In genomic region chr10:77497748-77498147, GRCh38 we compare ENCODE assay signal across 21 cellular contexts.
DNase-seq lines count a peak whose midpoint lies in the region; ATAC-seq and TF ChIP-seq lines count a peak whose summit lies in the region.
"Had no signal": no experiment of that assay in that cellular context is flagged by ENCODE, and none has a peak within 500 bp of the region (broad histone marks: within the 10 kb centered on the region; RNA-seq: fewer than 3 reads in every experiment).

No MANE protein-coding gene starts in this region.

- peaks cover 7% of the 10 kb centered on the region for H3K4me1 Mint-ChIP-seq in activated CD8-positive, alpha-beta memory T cell treated with anti-CD3 and anti-CD28 coated beads, Interleukin-2, amount 10 ng/mL, durations not matched to agents 7 days and 5 days
- H3K4me1 Mint-ChIP-seq: CD14-positive monocyte, T-helper 17 cell had no signal

- DNase-seq in SK-N-SH = no peak
- DNase-seq in astrocyte of the hippocampus (ENCODE audit: low read depth, low spot score) = peak; percentile 79
- peak in 1 of 2 donors; percentile 23 for DNase-seq in tibial artery
- no peak for DNase-seq in activated CD8-positive, alpha-beta memory T cell treated with anti-CD3 and anti-CD28 coated beads, Interleukin-2, amount 10 ng/mL, durations not matched to agents 7 days and 5 days
- DNase-seq in HUDEP-2 (lab: John Stamatoyannopoulos, UW; ENCODE audit: unreplicated experiment in 76 of 76) = no peak
- DNase-seq: activated CD4-positive, alpha-beta T cell treated with anti-CD3 and anti-CD28 coated beads, Interleukin-2, amount 50 U/mL, for 4 hours; activated naive CD8-positive, alpha-beta T cell treated with anti-CD3 and anti-CD28 coated beads for 36 hours; GDM1; islet precursor cell; NCI-H1092; NCI-H2029; NK-92 treated with Interleukin-12 subunit alpha and Interleukin-12 subunit beta, amount 100 ng/mL, for 24 hours; Peyer's patch; right cardiac atrium; T-helper 17 cell had no signal

- CTCF ChIA-PET in SK-N-SH (lab: Yijun Ruan, JAX) = interaction anchor here (0.9 to 1.5 kb wide), 3 partner anchors 12 to 144 kb away, joined by 3 to 5 read pairs (median 3); no protein-coding TSS in a partner anchor
- CTCF ChIA-PET in activated CD8-positive, alpha-beta memory T cell treated with anti-CD3 and anti-CD28 coated beads, Interleukin-2, amount 10 ng/mL, durations not matched to agents 7 days and 5 days (lab: Charles Lee) = no interaction called here

- TF ChIP-seq CTCF in SK-N-SH (IDR thresholded peaks at IDR 0.05) (no peak), tibial artery (IDR thresholded peaks at IDR 0.05) (no peak)

- H3K4me1 ChIP-seq in SK-N-SH (ENCODE audit: control insufficient read depth in 1 of 2, insufficient read depth in 2 of 2, low read depth in 1 of 2, low read length in 1 of 2) = peaks cover 15 to 36% of the 10 kb centered on the region in 2 experiments; a peak in 3 of 4 replicates
- H3K4me1 ChIP-seq in tibial artery = peaks cover 0 to 80% (median 32%) of the 10 kb centered on the region in 4 donors

- TF ChIP-seq RAD21 in SK-N-SH (IDR thresholded peaks at IDR 0.05; ENCODE audit: low read length) = no peak

- POLR2A ChIA-PET in SK-N-SH (lab: Yijun Ruan, JAX) = no interaction called here

- no peaks in the 10 kb centered on the region; the same call in 1 of the 2 replicates for H3K9me3 ChIP-seq in SK-N-SH
- no peaks in the 10 kb centered on the region for H3K9me3 ChIP-seq in tibial artery
- H3K9me3 ChIP-seq: Peyer's patch, SJSA1 had no signal

- H3K9me2 ChIP-seq in SK-N-SH = no peaks in the 10 kb centered on the region

- intact Hi-C loops in tibial artery (cut with DNase I; ENCODE audit: low total_unique reads) = no loop called here

- no peaks in the 10 kb centered on the region for H3K9me3 Mint-ChIP-seq in activated CD8-positive, alpha-beta memory T cell treated with anti-CD3 and anti-CD28 coated beads, Interleukin-2, amount 10 ng/mL, durations not matched to agents 7 days and 5 days (ENCODE audit: low read depth)
- H3K9me3 Mint-ChIP-seq: activated naive CD8-positive, alpha-beta T cell treated with anti-CD3 and anti-CD28 coated beads for 36 hours; memory B cell had no signal

- TF ChIP-seq EP300 in SK-N-SH (IDR thresholded peaks at IDR 0.05; ENCODE audit: borderline replicate concordance in 1 of 2, low read depth in 1 of 2, low read length in 1 of 2) = no peak

- peaks cover 3 to 8% of the 10 kb centered on the region in 2 experiments for H3K36me3 ChIP-seq in SK-N-SH (replicated peaks in 1 of 2; ENCODE audit: control insufficient read depth in 1 of 2, insufficient read depth in 2 of 2, low read length in 1 of 2)
- no peaks in the 10 kb centered on the region for H3K36me3 ChIP-seq in tibial artery
- H3K36me3 ChIP-seq: Peyer's patch, SJSA1 had no signal

- no peaks in the 10 kb centered on the region for H3K36me3 Mint-ChIP-seq in activated CD8-positive, alpha-beta memory T cell treated with anti-CD3 and anti-CD28 coated beads, Interleukin-2, amount 10 ng/mL, durations not matched to agents 7 days and 5 days
- H3K36me3 Mint-ChIP-seq: activated naive CD8-positive, alpha-beta T cell treated with anti-CD3 and anti-CD28 coated beads for 36 hours; CD14-positive monocyte; memory B cell had no signal

- H3K27ac ChIP-seq in SK-N-SH (ENCODE audit: low read depth in 2 of 2, low read length in 1 of 2) = peak overlapping the region in 1 of 2 experiments; percentile 48; a peak in 1 of 4 replicates
- H3K27ac ChIP-seq in layer of hippocampus (ENCODE audit: low read depth, low read length) = peak overlapping the region; percentile 5
- H3K27ac ChIP-seq in tibial artery = peak overlapping the region; percentile 14 to 46
- H3K27ac ChIP-seq: Peyer's patch, SJSA1 had no signal

- H4K20me1 ChIP-seq in SK-N-SH (ENCODE audit: insufficient read depth) = no peaks in the 10 kb centered on the region

- peaks cover 8% of the 10 kb centered on the region for H3K27me3 Mint-ChIP-seq in activated CD8-positive, alpha-beta memory T cell treated with anti-CD3 and anti-CD28 coated beads, Interleukin-2, amount 10 ng/mL, durations not matched to agents 7 days and 5 days

- H3K4me3 Mint-ChIP-seq in activated CD8-positive, alpha-beta memory T cell treated with anti-CD3 and anti-CD28 coated beads, Interleukin-2, amount 10 ng/mL, durations not matched to agents 7 days and 5 days = no peak overlapping the region
- H3K4me3 Mint-ChIP-seq: activated naive CD8-positive, alpha-beta T cell treated with anti-CD3 and anti-CD28 coated beads for 36 hours; CD14-positive monocyte; memory B cell; T-helper 17 cell had no signal

- no peak overlapping the region for H3K4me2 ChIP-seq in SK-N-SH

- H3K4me3 ChIP-seq in SK-N-SH (ENCODE audit: low read depth in 2 of 2, low read length in 1 of 2) (no peak overlapping the region), tibial artery (no peak overlapping the region)
- H3K4me3 ChIP-seq: Peyer's patch, SJSA1 had no signal

- H3K27ac Mint-ChIP-seq in activated CD8-positive, alpha-beta memory T cell treated with anti-CD3 and anti-CD28 coated beads, Interleukin-2, amount 10 ng/mL, durations not matched to agents 7 days and 5 days = no peak overlapping the region
- H3K27ac Mint-ChIP-seq: activated naive CD8-positive, alpha-beta T cell treated with anti-CD3 and anti-CD28 coated beads for 36 hours; CD14-positive monocyte; memory B cell; T-helper 17 cell had no signal

- H3K79me2 ChIP-seq in SK-N-SH (ENCODE audit: insufficient read depth) = peaks cover 19% of the 10 kb centered on the region

- H2AFZ ChIP-seq in SK-N-SH (ENCODE audit: low read depth) = no peak overlapping the region

- H3F3A ChIP-seq in SK-N-SH (replicated peaks; ENCODE audit: insufficient read depth) = peaks cover 12% of the 10 kb centered on the region

- H3K9ac ChIP-seq in SK-N-SH = no peak overlapping the region

- H3K27me3 ChIP-seq in SK-N-SH (ENCODE audit: insufficient read depth) (no peaks in the 10 kb centered on the region), layer of hippocampus (ENCODE audit: control insufficient read depth, insufficient read depth, low read length) (no peaks in the 10 kb centered on the region), tibial artery (no peaks in the 10 kb centered on the region)
- H3K27me3 ChIP-seq: Peyer's patch, SJSA1 had no signal

- ATAC-seq in SK-N-SH treated with all-trans-retinoic acid at 6 μM for 48 hours (peak; percentile 18; the same call in 1 of the 3 replicates), HG03280 (IDR thresholded peaks at IDR 0.05; ENCODE audit: unreplicated experiment) (no peak)
- no peak for ATAC-seq in activated CD8-positive, alpha-beta memory T cell treated with anti-CD3 and anti-CD28 coated beads, Interleukin-2, amount 10 ng/mL, durations not matched to agents 7 days and 5 days
- ATAC-seq: right cardiac atrium, T-helper 17 cell had no signal

TF ChIP-seq in SK-N-SH treated with all-trans-retinoic acid at 6 μM for 48 hours, 23 proteins besides CTCF, POLR2A, EP300 and RAD21 (continues in another document):
- TF ChIP-seq TOX (CRISPR knock-in tag; IDR thresholded peaks at IDR 0.05; ENCODE audit: borderline replicate concordance) (no peak), POU6F1 (CRISPR knock-in tag; IDR thresholded peaks at IDR 0.05; ENCODE audit: borderline replicate concordance, low read depth) (no peak), PPARA (CRISPR knock-in tag; IDR thresholded peaks at IDR 0.05; ENCODE audit: borderline replicate concordance) (no peak), ZNF565 (CRISPR knock-in tag; conservative IDR thresholded peaks at IDR 0.05; ENCODE audit: low read depth) (no peak)

TF ChIP-seq in SK-N-SH, 30 proteins besides CTCF, POLR2A, EP300 and RAD21:
- no peak for TF ChIP-seq GATA2 (CRISPR knock-in tag; IDR thresholded peaks at IDR 0.05)
- no peak for TF ChIP-seq NRF1 (IDR thresholded peaks at IDR 0.05; ENCODE audit: low read depth, low read length)
- no peak for TF ChIP-seq CHD2 (IDR thresholded peaks at IDR 0.05; ENCODE audit: low read length, partially characterized antibody)
- no peak for TF ChIP-seq FOXM1 (IDR thresholded peaks at IDR 0.05; ENCODE audit: low read depth)
- TF ChIP-seq MXI1 (IDR thresholded peaks at IDR 0.05; ENCODE audit: low read depth, low read length) = no peak
- TF ChIP-seq SIN3A (IDR thresholded peaks at IDR 0.05; ENCODE audit: borderline replicate concordance, low read depth, low read length) = no peak
- no peak for TF ChIP-seq USF1 (IDR thresholded peaks at IDR 0.05; ENCODE audit: borderline replicate concordance, low read depth)
- no peak for TF ChIP-seq RXRA (IDR thresholded peaks at IDR 0.05; ENCODE audit: borderline replicate concordance, low read depth)
- TF ChIP-seq USF2 (IDR thresholded peaks at IDR 0.05; ENCODE audit: borderline replicate concordance, low read depth, low read length) = no peak
- no peak for TF ChIP-seq ELF1 (IDR thresholded peaks at IDR 0.05)
